ENCODE assay signal across 1 cellular context in genomic region chr5:56565693-56566092, GRCh38.
TF ChIP-seq lines count a peak whose summit lies in the region.

No MANE protein-coding gene starts in this region.

TF ChIP-seq in GM12878, 131 proteins besides CTCF, POLR2A, EP300 and RAD21 (continued from another document):
- 0 out of 2 replicates have a peak, but pooled peaks have one; percentile 22 for TF ChIP-seq RELB (IDR thresholded peaks at IDR 0.05; ENCODE audit: low read depth)
- TF ChIP-seq MYB (IDR thresholded peaks at IDR 0.05; ENCODE audit: borderline replicate concordance, low read depth, low read length), result no peak
- no peak for TF ChIP-seq MEF2A (IDR thresholded peaks at IDR 0.05; ENCODE audit: insufficient read depth, low read depth, low read length)
- no peak; the same call in 1 of the 2 replicates for TF ChIP-seq SMARCA5 (IDR thresholded peaks at IDR 0.05)
- TF ChIP-seq STAT1 (conservative IDR thresholded peaks at IDR 0.05), result no peak
- peak; percentile 98 for TF ChIP-seq SPI1 (IDR thresholded peaks at IDR 0.05; ENCODE audit: borderline replicate concordance, insufficient read depth, low read depth, low read length)
- 0 out of 2 replicates have a peak, but pooled peaks have one; percentile 45 for TF ChIP-seq CHD2 (IDR thresholded peaks at IDR 0.05; ENCODE audit: borderline replicate concordance, low read depth, low read length)
- peak; percentile 52; the same call in 1 of the 2 replicates for TF ChIP-seq EED (IDR thresholded peaks at IDR 0.05; ENCODE audit: low read depth)
- TF ChIP-seq PKNOX1 (IDR thresholded peaks at IDR 0.05), result peak; percentile 63; the same call in 1 of the 2 replicates
